Comparison of ENCODE assay signal across 22 cellular contexts in the genomic region with DNA sequence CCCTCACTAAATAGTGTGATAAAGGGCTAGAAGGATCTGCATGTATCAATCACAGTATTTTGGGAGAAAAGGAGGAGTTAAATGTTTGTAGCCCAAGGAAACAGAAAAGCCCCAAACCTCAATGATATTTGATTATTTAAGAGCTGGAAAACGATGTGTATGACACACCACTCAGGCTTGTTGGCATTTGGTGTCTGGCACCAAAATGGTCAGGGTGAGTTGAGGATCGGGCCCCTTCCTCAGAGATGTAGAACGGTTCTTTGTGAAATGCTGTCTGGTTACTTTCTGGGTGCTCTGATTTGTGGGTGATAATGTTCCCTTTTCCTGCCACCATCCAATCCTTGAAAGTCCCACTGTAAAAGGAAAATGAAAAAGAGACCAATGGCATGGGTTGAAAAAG.
"Had no signal": no experiment of that assay in that cellular context is flagged by ENCODE, and none has a peak within 500 bp of the region (broad histone marks: within the 10 kb centered on the region; RNA-seq: fewer than 3 reads in every experiment).

No MANE protein-coding gene starts in this region.

- H3K27ac Mint-ChIP-seq: dendritic cell treated with granulocyte-macrophage colony-stimulating factor and Interleukin-4, amounts not matched to agents 40 ng/mL and 50 ng/mL, for 4 days; effector memory CD8-positive, alpha-beta T cell; memory B cell; mesothelial cell of epicardium; natural killer cell treated with Interleukin-12 subunit alpha and Interleukin-12 subunit beta and Interleukin-15 and Interleukin-18, amount 100 ng/mL, for 72 hours; neural progenitor cell; progenitor cell of endocrine pancreas; stimulated activated naive CD8-positive, alpha-beta T cell treated with anti-CD3 and anti-CD28 coated beads, Interleukin-15, Interleukin-2, amounts not matched to agents 100 ng/mL and 50 ng/mL, for 24 hours; type B pancreatic cell had no signal

- H3K4me1 Mint-ChIP-seq: memory B cell, mesothelial cell of epicardium, neural progenitor cell had no signal

- H3K27me3 Mint-ChIP-seq: dendritic cell treated with granulocyte-macrophage colony-stimulating factor and Interleukin-4, amounts not matched to agents 40 ng/mL and 50 ng/mL, for 4 days had no signal

- H2AFZ ChIP-seq: neural progenitor cell had no signal

- H3K4me1 ChIP-seq: left lung, lower lobe of right lung, neural progenitor cell, pancreas had no signal

- H3K9me3 ChIP-seq: pancreas had no signal

- DNase-seq: effector memory CD8-positive, alpha-beta T cell; foreskin fibroblast; glutamatergic neuron; islet precursor cell; left lung; lower lobe of right lung; nucleus accumbens; pancreas; right cardiac atrium; stimulated activated CD4-positive, alpha-beta T cell treated with anti-CD3 and anti-CD28 coated beads, Interleukin-2, amount 100 ng/mL, for 48 hours had no signal

- H3K27me3 ChIP-seq: esophagus muscularis mucosa, gastroesophageal sphincter, left lung, neural progenitor cell, pancreas had no signal

- H3K36me3 ChIP-seq: esophagus muscularis mucosa, gastroesophageal sphincter, left lung, lower lobe of right lung, neural progenitor cell, pancreas had no signal

- ATAC-seq: effector memory CD8-positive, alpha-beta T cell; gastroesophageal sphincter; left lung; lower lobe of right lung; natural killer cell treated with Interleukin-12 subunit alpha and Interleukin-12 subunit beta and Interleukin-15 and Interleukin-18, amount 100 ng/mL, for 72 hours; pancreas had no signal

- H3K4me3 Mint-ChIP-seq: dendritic cell treated with granulocyte-macrophage colony-stimulating factor and Interleukin-4, amounts not matched to agents 40 ng/mL and 50 ng/mL, for 4 days; effector memory CD8-positive, alpha-beta T cell; memory B cell; mesothelial cell of epicardium; natural killer cell treated with Interleukin-12 subunit alpha and Interleukin-12 subunit beta and Interleukin-15 and Interleukin-18, amount 100 ng/mL, for 72 hours; neural progenitor cell; stimulated activated naive CD8-positive, alpha-beta T cell treated with anti-CD3 and anti-CD28 coated beads, Interleukin-15, Interleukin-2, amounts not matched to agents 100 ng/mL and 50 ng/mL, for 24 hours; type B pancreatic cell had no signal

- H3K4me3 ChIP-seq: esophagus muscularis mucosa, gastroesophageal sphincter, left lung, lower lobe of right lung, neural progenitor cell, pancreas, smooth muscle cell had no signal

- H3K27ac ChIP-seq: epithelial cell of prostate, left lung, lower lobe of right lung, neural progenitor cell, pancreas had no signal

- H3K36me3 Mint-ChIP-seq: memory B cell, mesothelial cell of epicardium, neural progenitor cell had no signal

- H3K4me2 ChIP-seq: neural progenitor cell, smooth muscle cell had no signal
